Comparison of ENCODE assay signal across 12 cellular contexts in genomic region chr22:40324468-40325305, GRCh38. TPM values are rescaled to one million over a fixed set of nuclear protein-coding genes. Genes with fewer than 3 reads are reported as not detected.
A peak's percentile ranks its signal among the peaks of the same experiment; 100 is the strongest.
DNase-seq lines count a peak whose midpoint lies in the region; ATAC-seq, FAIRE-seq and TF ChIP-seq lines count a peak whose summit lies in the region.
"Had no signal": no experiment of that assay in that cellular context is flagged by ENCODE, and none has a peak within 500 bp of the region (broad histone marks: within the 10 kb centered on the region; RNA-seq: fewer than 3 reads in every experiment).

No MANE protein-coding gene starts in this region.

- H2BK120ac ChIP-seq in H9 (ENCODE audit: low read depth, low read length, poor library complexity, severe bottlenecking): no peak overlapping the region

- no peak overlapping the region for H3K4ac ChIP-seq in H9 (ENCODE audit: low read depth, low read length)

- no peak overlapping the region for H2BK15ac ChIP-seq in H9 (ENCODE audit: low read depth, low read length)

- H3K27ac ChIP-seq in H9 (ENCODE audit: insufficient read length, low read depth, low read length) (no peak overlapping the region), small intestine (ENCODE audit: low read depth in 1 of 2, low read length in 1 of 2) (peak overlapping the region; percentile 65 to 89)

- FAIRE-seq in small intestine (lab: Jason Lieb, UNC): no peak
- FAIRE-seq: bronchial epithelial cell, K562 had no signal

- H3K18ac ChIP-seq in H9 (ENCODE audit: insufficient read length, low read depth, low read length): no peak overlapping the region

- H2BK12ac ChIP-seq in H9 (ENCODE audit: insufficient read length, low read depth, low read length): no peak overlapping the region

- H3K36me3 Mint-ChIP-seq in H9 (ENCODE audit: insufficient read depth in 1 of 3, low read depth in 3 of 3) (peaks cover 15 to 60% (median 49%) of the 10 kb centered on the region in 3 experiments; a peak in 6 of 7 replicates), brain (peaks cover 50% of the 10 kb centered on the region)

- H4K8ac ChIP-seq in H9 (replicated peaks; ENCODE audit: insufficient read length, low read depth, low read length): no peak overlapping the region

- H3K4me1 Mint-ChIP-seq in H9: peaks cover 43 to 54% of the 10 kb centered on the region in 2 experiments
- no peaks in the 10 kb centered on the region for H3K4me1 Mint-ChIP-seq in brain

- no peak overlapping the region for H3K9ac ChIP-seq in H9 (ENCODE audit: extremely low read depth, insufficient read length, low read length)

- no peak overlapping the region for H4K5ac ChIP-seq in H9 (ENCODE audit: insufficient read length, low read depth, low read length)

- no peak overlapping the region for H2AK5ac ChIP-seq in H9 (ENCODE audit: insufficient read length, low read length)

- no peaks in the 10 kb centered on the region for H3K79me2 ChIP-seq in H9 (ENCODE audit: insufficient read depth, low read length)

- H3K36me3 ChIP-seq in small intestine (ENCODE audit: control insufficient read depth in 2 of 2, insufficient read depth in 2 of 2, low read length in 2 of 2): peaks cover 6 to 27% of the 10 kb centered on the region in 2 donors

- H3K56ac ChIP-seq in H9 (ENCODE audit: insufficient read length, low read depth, low read length): no peak overlapping the region

- no peak overlapping the region for H3K4me3 ChIP-seq in small intestine (ENCODE audit: low read depth in 1 of 2, low read length in 2 of 2)
- H3K4me3 ChIP-seq: K562 had no signal

- H3K9me3 ChIP-seq in H9 (ENCODE audit: control insufficient read depth, low read depth, low read length) (no peaks in the 10 kb centered on the region), small intestine (ENCODE audit: control insufficient read depth, low read depth) (no peaks in the 10 kb centered on the region)

- no peaks in the 10 kb centered on the region for H3K27me3 ChIP-seq in H9 (ENCODE audit: insufficient read depth, low read length)
- H3K27me3 ChIP-seq in small intestine (ENCODE audit: control insufficient read depth in 2 of 2, insufficient read depth in 2 of 2, low read length in 2 of 2): no peaks in the 10 kb centered on the region

- no peak overlapping the region for H2AFZ ChIP-seq in H9 (ENCODE audit: low read length)

- ATAC-seq in HG02852 (IDR thresholded peaks at IDR 0.05; ENCODE audit: unreplicated experiment) (no peak), HG03469 (IDR thresholded peaks at IDR 0.05; ENCODE audit: unreplicated experiment) (no peak), GM21619 (IDR thresholded peaks at IDR 0.05; ENCODE audit: unreplicated experiment) (no peak)
- ATAC-seq: K562 had no signal

- H3K9me3 Mint-ChIP-seq in H9 (no peaks in the 10 kb centered on the region), brain (no peaks in the 10 kb centered on the region)

- intact Hi-C loops in cardiac septum (cut with DNase I): no loop called here

- no peak overlapping the region for H2BK20ac ChIP-seq in H9 (ENCODE audit: low read depth, low read length, poor library complexity, severe bottlenecking)

- no peak overlapping the region for H4K91ac ChIP-seq in H9 (ENCODE audit: insufficient read length, low read depth, low read length)

- peak overlapping the region; percentile 28 to 94 (median 79); a peak in 4 of 7 replicates for H3K27ac Mint-ChIP-seq in H9
- peak overlapping the region in 3 of 5 experiments; percentile 48 to 72 (median 62) for H3K27ac Mint-ChIP-seq in brain

- no peaks in the 10 kb centered on the region for H3K79me1 ChIP-seq in H9 (ENCODE audit: insufficient read depth, low read depth, low read length, poor library complexity, severe bottlenecking)

- no peak overlapping the region for H2BK5ac ChIP-seq in H9 (ENCODE audit: insufficient read length, low read length)

- peaks cover 2% of the 10 kb centered on the region for H4K20me1 ChIP-seq in H9 (ENCODE audit: control insufficient read depth, insufficient read depth, insufficient read length)

- H3K14ac ChIP-seq in H9 (ENCODE audit: insufficient read depth, low read length): no peak overlapping the region

- WGBS in H9 (ENCODE audit: extremely low coverage, insufficient read length, low lambda C conversion rate): no CpG with 5 or more reads among the region's 19 CpGs
- 67 to 79% (median 68%) methylated on average over 19 of the region's 19 CpGs for WGBS in small intestine, 3 donors

- no peaks in the 10 kb centered on the region for H3K23me2 ChIP-seq in H9 (ENCODE audit: insufficient read length, low read depth, low read length, poor library complexity, severe bottlenecking)

- TF ChIP-seq CTCF in H9 (conservative IDR thresholded peaks at IDR 0.05): no peak; the same call in 2 of the 3 replicates
- no peak for TF ChIP-seq CTCF in brain (conservative IDR thresholded peaks at IDR 0.05)

- no peaks in the 10 kb centered on the region for H3K27me3 Mint-ChIP-seq in H9 (ENCODE audit: low read depth)
- no peaks in the 10 kb centered on the region for H3K27me3 Mint-ChIP-seq in brain

- no peak overlapping the region for H3K4me2 ChIP-seq in H9 (ENCODE audit: insufficient read depth, insufficient read length, low read length)

- H3T11ph ChIP-seq in H9 (ENCODE audit: low read length): no peak overlapping the region

- DNase-seq in H9 (no peak), small intestine (peak; percentile 56), cardiac septum (ENCODE audit: low spot score) (no peak)
- peak; percentile 38 to 47 for DNase-seq in activated CD4-positive, alpha-beta T cell treated with anti-CD3 and anti-CD28 coated beads, Interleukin-2, amount 50 U/mL, for 48 hours
- DNase-seq: kidney glomerular epithelial cell, NCI-H2029 treated with DMSO at 0.1 percent for 48 hours had no signal

- H3K4me3 Mint-ChIP-seq in H9 (no peak overlapping the region), brain (no peak overlapping the region)

- H3K23ac ChIP-seq in H9 (ENCODE audit: insufficient read length, low read depth, low read length): no peak overlapping the region

- H3K4me1 ChIP-seq in H9 (ENCODE audit: insufficient read depth, low read length): peaks cover 5% of the 10 kb centered on the region; the same call in 1 of the 2 replicates
- H3K4me1 ChIP-seq in small intestine (ENCODE audit: control insufficient read depth in 2 of 2, insufficient read depth in 1 of 2, low read depth in 1 of 2, low read length in 1 of 2): no peaks in the 10 kb centered on the region

RNA-seq across cellular contexts. Expression of gene ADSL, which starts 21.6 kb away (rescaled TPM):
- 172 and 175 TPM in 2 replicates for total RNA-seq in H9 (2021)
- polyA plus RNA-seq in brain (ENCODE audit: insufficient read depth, low read depth, low replicate concordance): 60.6 TPM
- polyA plus RNA-seq in small intestine: 10 to 100 TPM; 23.9 to 60.3 (median 30.0) TPM
- total RNA-seq in cardiac septum: 47.8 TPM

RNA-seq across cellular contexts. Expression of gene SGSM3, which starts 45.7 kb away (rescaled TPM):
- total RNA-seq in H9 (2021) (70.7 and 77.5 TPM in 2 replicates), cardiac septum (38.1 TPM)
- polyA plus RNA-seq in brain (ENCODE audit: insufficient read depth, low read depth, low replicate concordance) (52.9 TPM), small intestine (10 to 100 TPM; 76.5 to 90.8 (median 85.7) TPM)

Comparison
In these comparisons a context has a peak if more than half of its experiments do, and no peak if none do; other contexts are left out.
1. DNase-seq: peak in activated CD4-positive, alpha-beta T cell treated with anti-CD3 and anti-CD28 coated beads, Interleukin-2, amount 50 U/mL, for 48 hours (2 of 2) and small intestine (single experiment); none in H9 (single experiment) and cardiac septum (single experiment).